ENCODE assay signal across 11 cellular contexts in genomic region chr1:228867093-228867950, GRCh38.
DNase-seq lines count a peak whose midpoint lies in the region; ATAC-seq and TF ChIP-seq lines count a peak whose summit lies in the region.
"Had no signal": no experiment of that assay in that cellular context is flagged by ENCODE, and none has a peak within 500 bp of the region (broad histone marks: within the 10 kb centered on the region; RNA-seq: fewer than 3 reads in every experiment).

No MANE protein-coding gene starts in this region.

- DNase-seq in COLO668 (lab: John Stamatoyannopoulos, UW; ENCODE audit: unreplicated experiment) (peak; percentile 61), islet precursor cell (peak; percentile 88), CD1c-positive myeloid dendritic cell (ENCODE audit: extremely low spot score) (no peak)
- DNase-seq in activated T-cell treated with anti-CD3 and anti-CD28 coated beads, Interleukin-2, amount 50 U/mL, for 4 hours, result no peak
- DNase-seq: activated CD4-positive, alpha-beta T cell treated with anti-CD3 and anti-CD28 coated beads for 48 hours; CD8-positive, alpha-beta memory T cell; HCEC 1CT had no signal

- H3K36me3 Mint-ChIP-seq in activated T-cell treated with anti-CD3 and anti-CD28 coated beads, Interleukin-2, amount 50 U/mL, for 4 hours (ENCODE audit: insufficient read depth), result no peaks in the 10 kb centered on the region
- H3K36me3 Mint-ChIP-seq: CD8-positive, alpha-beta memory T cell had no signal

- ATAC-seq in GM21576 (IDR thresholded peaks at IDR 0.05; ENCODE audit: unreplicated experiment), result no peak
- ATAC-seq in activated T-cell treated with anti-CD3 and anti-CD28 coated beads, Interleukin-2, amount 50 U/mL, for 4 hours, result no peak
- ATAC-seq in GM18502 (IDR thresholded peaks at IDR 0.05; ENCODE audit: poor library complexity, unreplicated experiment), result no peak

- no peaks in the 10 kb centered on the region for H3K36me3 ChIP-seq in KOPT-K1 (ENCODE audit: insufficient read depth, low read length)

- peak overlapping the region; percentile 35 for H3K27ac ChIP-seq in KOPT-K1 (ENCODE audit: low read depth, low read length, poor library complexity, severe bottlenecking)

- no peaks in the 10 kb centered on the region for H3K9me3 ChIP-seq in KOPT-K1 (ENCODE audit: insufficient read depth, low read length, poor library complexity, severe bottlenecking)

- H3K4me1 Mint-ChIP-seq in activated T-cell treated with anti-CD3 and anti-CD28 coated beads, Interleukin-2, amount 50 U/mL, for 4 hours (ENCODE audit: low read depth), result peaks cover 15% of the 10 kb centered on the region

- no peaks in the 10 kb centered on the region for H3K27me3 Mint-ChIP-seq in activated T-cell treated with anti-CD3 and anti-CD28 coated beads, Interleukin-2, amount 50 U/mL, for 4 hours (ENCODE audit: low read depth)

- no peaks in the 10 kb centered on the region for H3K9me3 Mint-ChIP-seq in activated T-cell treated with anti-CD3 and anti-CD28 coated beads, Interleukin-2, amount 50 U/mL, for 4 hours
- H3K9me3 Mint-ChIP-seq: CD8-positive, alpha-beta memory T cell had no signal

- H3K4me3 Mint-ChIP-seq in activated T-cell treated with anti-CD3 and anti-CD28 coated beads, Interleukin-2, amount 50 U/mL, for 4 hours, result no peak overlapping the region
- H3K4me3 Mint-ChIP-seq: CD8-positive, alpha-beta memory T cell had no signal

TF ChIP-seq in PFSK-1, 5 proteins besides CTCF, POLR2A, EP300 and RAD21:
- no peak for TF ChIP-seq POLR2AphosphoS5 (IDR thresholded peaks at IDR 0.05; ENCODE audit: low read depth, low read length)
- peak; percentile 35 for TF ChIP-seq FOXP2 (optimal IDR thresholded peaks at IDR 0.05; ENCODE audit: borderline replicate concordance, extremely low read depth, extremely low read length, insufficient read depth)
- no peak for TF ChIP-seq REST (IDR thresholded peaks at IDR 0.05; ENCODE audit: insufficient read depth in 1 of 2, low read depth in 2 of 2, low read length in 2 of 2)
- no peak for TF ChIP-seq SIN3A (IDR thresholded peaks at IDR 0.05; ENCODE audit: borderline replicate concordance, insufficient read depth, low read length)

Comparison
In these comparisons a context has a peak if more than half of its experiments do, and no peak if none do; other contexts are left out.
1. DNase-seq: peak in COLO668 (single experiment) and islet precursor cell (single experiment); none in activated T-cell treated with anti-CD3 and anti-CD28 coated beads, Interleukin-2, amount 50 U/mL, for 4 hours (single experiment) and CD1c-positive myeloid dendritic cell (single experiment).